ENCODE assay signal across 21 cellular contexts in genomic region chr15:42090781-42091180, GRCh38. TPM values are rescaled to one million over a fixed set of nuclear protein-coding genes. Genes with fewer than 3 reads are reported as not detected.
A peak's percentile ranks its signal among the peaks of the same experiment; 100 is the strongest.
DNase-seq lines count a peak whose midpoint lies in the region; ATAC-seq, FAIRE-seq and TF ChIP-seq lines count a peak whose summit lies in the region.
"Had no signal": no experiment of that assay in that cellular context is flagged by ENCODE, and none has a peak within 500 bp of the region (broad histone marks: within the 10 kb centered on the region; RNA-seq: fewer than 3 reads in every experiment).

No MANE protein-coding gene starts in this region.

- H3K27me3 ChIP-seq in right atrium auricular region (no peaks in the 10 kb centered on the region), bronchial epithelial cell (ENCODE audit: control insufficient read depth, insufficient read depth, low read length) (no peaks in the 10 kb centered on the region)
- H3K27me3 ChIP-seq: BE2C had no signal

- H3K27ac ChIP-seq in right atrium auricular region: no peak overlapping the region
- no peak overlapping the region for H3K27ac ChIP-seq in kidney (ENCODE audit: low read depth in 2 of 2, low read length in 2 of 2)
- H3K27ac ChIP-seq: GM23248 had no signal

- no peaks in the 10 kb centered on the region for H3K9me3 ChIP-seq in right atrium auricular region
- H3K9me3 ChIP-seq in kidney (ENCODE audit: control insufficient read depth in 1 of 2, low read length in 2 of 2): no peaks in the 10 kb centered on the region
- H3K9me3 ChIP-seq: BE2C, HAP-1 had no signal

- H3K4me3 ChIP-seq in right atrium auricular region (no peak overlapping the region), bronchial epithelial cell (ENCODE audit: low read depth, low read length) (no peak overlapping the region), kidney (ENCODE audit: low read length in 2 of 2) (no peak overlapping the region)
- H3K4me3 ChIP-seq: GM23248, HAP-1 had no signal

- H3K4me1 ChIP-seq in right atrium auricular region (no peaks in the 10 kb centered on the region), kidney (ENCODE audit: control insufficient read depth in 1 of 2, insufficient read depth in 1 of 2, low read depth in 1 of 2, low read length in 2 of 2) (no peaks in the 10 kb centered on the region)

- DNase-seq in right atrium auricular region (ENCODE audit: low spot score) (peak; percentile 30), Right ventricle myocardium superior (no peak), bronchial epithelial cell (ENCODE audit: low read depth) (no peak), left kidney (ENCODE audit: low read depth, low spot score) (peak; percentile 29), kidney (no peak), NCI-H510A (lab: John Stamatoyannopoulos, UW) (no peak)
- DNase-seq: ACHN; BE2C; C1 segment of cervical spinal cord; CD4-positive, CD25-positive, alpha-beta regulatory T cell; CD8-positive, alpha-beta memory T cell; DMS153; DMS79; GDM1; GM23248 had no signal

- ATAC-seq in Right ventricle myocardium superior (ENCODE audit: poor library complexity): no peak

- H3K9ac ChIP-seq in kidney (ENCODE audit: low read length in 2 of 2): no peak overlapping the region
- H3K9ac ChIP-seq: GM23248 had no signal

- TF ChIP-seq CTCF in right atrium auricular region (IDR thresholded peaks at IDR 0.05) (no peak), bronchial epithelial cell (IDR thresholded peaks at IDR 0.05; ENCODE audit: insufficient read depth, low read length, severe bottlenecking) (no peak), kidney (IDR thresholded peaks at IDR 0.05; ENCODE audit: borderline replicate concordance, extremely low read depth, insufficient read depth) (no peak)

- H3K36me3 ChIP-seq in right atrium auricular region (no peaks in the 10 kb centered on the region), bronchial epithelial cell (ENCODE audit: control insufficient read depth, insufficient read depth, low read length) (no peaks in the 10 kb centered on the region), kidney (ENCODE audit: control insufficient read depth in 1 of 2, insufficient read depth in 2 of 2, low read length in 2 of 2) (no peaks in the 10 kb centered on the region)
- H3K36me3 ChIP-seq: BE2C, HAP-1 had no signal

- intact Hi-C loops in Right ventricle myocardium superior (cut with DNase I) (no loop called here), kidney (cut with DNase I) (no loop called here)

- FAIRE-seq in bronchial epithelial cell (lab: Jason Lieb, UNC) (peak; percentile 91), kidney (lab: Jason Lieb, UNC) (no peak)
- FAIRE-seq: A204.1, GM12892, GM18507 had no signal

RNA-seq across cellular contexts. Expression of gene PLA2G4D, which starts 3.6 kb away (rescaled TPM):
- total RNA-seq in right atrium auricular region: not detected
- not detected for total RNA-seq in Right ventricle myocardium superior
- under 0.01 TPM in 2 replicates for total RNA-seq in bronchial epithelial cell
- not detected for total RNA-seq in kidney
- not detected for polyA plus RNA-seq in kidney (ENCODE audit: insufficient read depth, low read depth, low replicate concordance)
- total RNA-seq: CD4-positive, CD25-positive, alpha-beta regulatory T cell; CD8-positive, alpha-beta memory T cell; Daoy; GM23248; H4 had no signal
- polyA plus RNA-seq: CD4-positive, CD25-positive, alpha-beta regulatory T cell; CD8-positive, alpha-beta memory T cell; GM23248 had no signal

Comparison
In these comparisons a context has a peak if more than half of its experiments do, and no peak if none do; other contexts are left out.
1. DNase-seq: peak in right atrium auricular region (single experiment) and left kidney (single experiment); none in Right ventricle myocardium superior (single experiment), bronchial epithelial cell (single experiment), kidney (single experiment) and NCI-H510A (single experiment).